Comparison of ENCODE assay signal across 14 cellular contexts in genomic region chr20:31475472-31476312, GRCh38. TPM values are rescaled to one million over a fixed set of nuclear protein-coding genes. Genes with fewer than 3 reads are reported as not detected.
DNase-seq lines count a peak whose midpoint lies in the region; ATAC-seq and TF ChIP-seq lines count a peak whose summit lies in the region.
"Had no signal": no experiment of that assay in that cellular context is flagged by ENCODE, and none has a peak within 500 bp of the region (broad histone marks: within the 10 kb centered on the region; RNA-seq: fewer than 3 reads in every experiment).

No MANE protein-coding gene starts in this region.

- peaks cover 6% of the 10 kb centered on the region for H3K27me3 ChIP-seq in neural progenitor cell
- no peaks in the 10 kb centered on the region for H3K27me3 ChIP-seq in uterus

- H3K27ac ChIP-seq in neural progenitor cell (no peak overlapping the region), uterus (peak overlapping the region; percentile 72 to 77)

- peaks cover 2% of the 10 kb centered on the region for H3K36me3 Mint-ChIP-seq in neural progenitor cell
- H3K36me3 Mint-ChIP-seq in chondrocyte (ENCODE audit: low read depth) = no peaks in the 10 kb centered on the region

- H3K27ac Mint-ChIP-seq in neural progenitor cell (no peak overlapping the region), chondrocyte (ENCODE audit: unreplicated experiment) (no peak overlapping the region)
- H3K27ac Mint-ChIP-seq: mesothelial cell of epicardium had no signal

- no peaks in the 10 kb centered on the region for H3K36me3 ChIP-seq in neural progenitor cell
- H3K36me3 ChIP-seq in uterus = no peaks in the 10 kb centered on the region

- H3K4me1 Mint-ChIP-seq in neural progenitor cell (no peaks in the 10 kb centered on the region), chondrocyte (ENCODE audit: low read depth) (no peaks in the 10 kb centered on the region)
- H3K4me1 Mint-ChIP-seq: mesothelial cell of epicardium had no signal

- no peaks in the 10 kb centered on the region for H3F3A ChIP-seq in neural progenitor cell (ENCODE audit: low read depth)

- no peak overlapping the region for H3K4me2 ChIP-seq in neural progenitor cell

- H2AFZ ChIP-seq in neural progenitor cell (replicated peaks) = no peak overlapping the region

- no peak overlapping the region for H3K9ac ChIP-seq in neural progenitor cell

- peaks cover 9% of the 10 kb centered on the region for H3K27me3 Mint-ChIP-seq in neural progenitor cell (ENCODE audit: insufficient read depth, low read depth)
- H3K27me3 Mint-ChIP-seq in chondrocyte (ENCODE audit: low read depth) = peaks cover 22% of the 10 kb centered on the region

- ATAC-seq in Right ventricle myocardium superior (ENCODE audit: poor library complexity) = peak; percentile 45

- intact Hi-C loops in Right ventricle myocardium superior (cut with DNase I) = no loop called here
- intact Hi-C loops in uterus (cut with DNase I; ENCODE audit: low total_unique reads) = no loop called here

- peaks cover 10% of the 10 kb centered on the region for H3K9me3 Mint-ChIP-seq in neural progenitor cell
- H3K9me3 Mint-ChIP-seq in chondrocyte (ENCODE audit: low read depth) = no peaks in the 10 kb centered on the region
- H3K9me3 Mint-ChIP-seq: central memory CD8-positive, alpha-beta T cell had no signal

- no peaks in the 10 kb centered on the region for H3K4me1 ChIP-seq in neural progenitor cell
- H3K4me1 ChIP-seq in uterus = peaks cover 0 to 6% of the 10 kb centered on the region in 2 donors

- H3K4me3 ChIP-seq in neural progenitor cell (peak overlapping the region; percentile 17), uterus (peak overlapping the region; percentile 49 to 62)

- no peak for TF ChIP-seq POLR2A in uterus (IDR thresholded peaks at IDR 0.05)

- DNase-seq in activated effector memory CD4-positive, alpha-beta T cell treated with anti-CD3 and anti-CD28 coated beads, Interleukin-2, amount 50 U/mL, for 16 hours = peak; percentile 33
- DNase-seq in activated effector memory CD4-positive, alpha-beta T cell treated with Interleukin-2 at 50 U/mL for 16 hours = no peak
- DNase-seq in Right ventricle myocardium superior = no peak
- no peak for DNase-seq in neural progenitor cell (ENCODE audit: low spot score)
- peak in 1 of 2 donors; percentile 29 for DNase-seq in uterus
- no peak for DNase-seq in chondrocyte (ENCODE audit: low spot score)
- DNase-seq in AG08396 (ENCODE audit: low spot score) = no peak
- DNase-seq in activated gamma-delta T cell treated with Interleukin-2 at 50 U/mL for 16 hours = no peak
- DNase-seq: DMS53; NCI-H1092; stimulated activated CD4-positive, alpha-beta T cell treated with anti-CD3 and anti-CD28 coated beads, Interleukin-12 subunit alpha, Interleukin-12 subunit beta, amount 100 ng/mL, for 4 hours had no signal

- TF ChIP-seq CTCF in neural progenitor cell (IDR thresholded peaks at IDR 0.05) (no peak), uterus (IDR thresholded peaks at IDR 0.05) (no peak), chondrocyte (IDR thresholded peaks at IDR 0.05) (no peak)

- H3K4me3 Mint-ChIP-seq in neural progenitor cell = no peak overlapping the region
- H3K4me3 Mint-ChIP-seq in chondrocyte (ENCODE audit: unreplicated experiment) = no peak overlapping the region
- H3K4me3 Mint-ChIP-seq: central memory CD8-positive, alpha-beta T cell; mesothelial cell of epicardium had no signal

- peaks cover 6% of the 10 kb centered on the region for H3K9me3 ChIP-seq in neural progenitor cell (ENCODE audit: low read depth)
- no peaks in the 10 kb centered on the region for H3K9me3 ChIP-seq in uterus

- no peaks in the 10 kb centered on the region for H4K20me1 ChIP-seq in neural progenitor cell (ENCODE audit: low read depth)

- no peaks in the 10 kb centered on the region for H3K79me2 ChIP-seq in neural progenitor cell (ENCODE audit: low read depth)

RNA-seq across cellular contexts. Expression of gene REM1, which starts 0.6 kb away (rescaled TPM):
- total RNA-seq in Right ventricle myocardium superior (1.5 TPM), neural progenitor cell (ENCODE audit: low replicate concordance) (not detected in 2 replicates), uterus (10 to 100 TPM in 2 of 4 donors, 1 to 10 TPM in 1, under 1 TPM in 1; 0.59 to 12.1 (median 8.7) TPM), chondrocyte (not detected in 3 replicates)
- total RNA-seq: mesothelial cell of epicardium, SK-MEL-5 had no signal

RNA-seq across cellular contexts. Expression of gene DEFB124, which starts 0.8 kb away (rescaled TPM):
- not detected for total RNA-seq in Right ventricle myocardium superior
- total RNA-seq in neural progenitor cell (ENCODE audit: low replicate concordance) = not detected in 2 replicates
- 1 to 10 TPM in 1 of 4 donors, not detected in 3; 3.2 TPM for total RNA-seq in uterus
- not detected in 3 replicates for total RNA-seq in chondrocyte
- total RNA-seq: mesothelial cell of epicardium, SK-MEL-5 had no signal

RNA-seq across cellular contexts. Expression of gene DEFB123, which starts 35.3 kb away (rescaled TPM):
- not detected for total RNA-seq in Right ventricle myocardium superior
- not detected in 2 replicates for total RNA-seq in neural progenitor cell (ENCODE audit: low replicate concordance)
- total RNA-seq in uterus = not detected
- total RNA-seq in chondrocyte = not detected in 3 replicates
- total RNA-seq: mesothelial cell of epicardium, SK-MEL-5 had no signal

RNA-seq across cellular contexts. Expression of gene HM13, which starts 38.5 kb away (rescaled TPM):
- total RNA-seq in Right ventricle myocardium superior = 40.9 TPM
- total RNA-seq in neural progenitor cell (ENCODE audit: low replicate concordance) = 46.2 and 81.5 TPM in 2 replicates
- total RNA-seq in uterus = 100 to 1,000 TPM in 1 of 4 donors, 10 to 100 TPM in 3; 40.7 to 147 (median 56.0) TPM
- 228 to 277 TPM (median 269 TPM) in 3 replicates for total RNA-seq in chondrocyte
